ENCODE assay signal across 11 cellular contexts in the genomic region with DNA sequence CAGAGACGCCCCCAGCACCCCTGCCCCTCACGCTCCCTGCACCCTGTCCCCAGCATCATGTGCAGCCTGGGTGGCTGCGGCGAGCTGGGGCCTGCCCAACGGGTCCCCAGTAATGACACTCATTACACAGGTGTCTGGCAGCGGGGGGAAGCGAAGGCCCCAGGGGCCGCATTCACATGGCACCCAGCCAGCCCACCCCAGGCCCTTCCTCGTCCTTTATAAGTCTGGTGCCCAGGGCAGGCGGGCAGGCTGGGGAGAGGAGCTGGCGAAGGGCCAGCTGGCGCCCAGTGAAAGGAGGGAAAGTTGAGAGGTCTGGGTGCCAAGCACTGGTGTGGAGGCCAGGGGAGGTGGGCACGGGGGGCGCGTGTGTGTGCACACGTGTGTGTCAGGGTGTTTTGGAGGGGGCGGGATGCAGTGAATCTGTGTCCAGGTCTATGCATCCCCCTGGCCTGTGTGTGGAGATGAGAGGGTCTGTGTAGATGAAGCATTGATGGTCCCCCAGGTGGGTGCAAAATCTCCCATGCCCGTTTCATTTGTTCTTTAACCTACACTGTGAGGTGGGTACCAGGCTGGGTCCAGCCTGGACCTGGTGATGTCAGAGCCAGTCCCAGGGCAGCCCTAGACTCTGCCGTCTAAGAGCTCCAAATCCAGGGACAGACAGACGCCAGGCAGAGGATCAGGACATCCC.
DNase-seq lines count a peak whose midpoint lies in the region; ATAC-seq lines count a peak whose summit lies in the region.
"Had no signal": no experiment of that assay in that cellular context is flagged by ENCODE, and none has a peak within 500 bp of the region (broad histone marks: within the 10 kb centered on the region; RNA-seq: fewer than 3 reads in every experiment).

No MANE protein-coding gene starts in this region.

- H3K4me3 ChIP-seq in skeletal muscle tissue (ENCODE audit: low read length in 3 of 3), result no peak overlapping the region

- no peaks in the 10 kb centered on the region for H3K9me3 ChIP-seq in skeletal muscle tissue (ENCODE audit: control insufficient read depth in 3 of 3, low read length in 3 of 3)

- DNase-seq in DMS153 treated with DMSO at 0.1 percent for 48 hours (lab: John Stamatoyannopoulos, UW; ENCODE audit: unreplicated experiment) (peak; percentile 86), NCI-H1105 (lab: John Stamatoyannopoulos, UW) (peak; percentile 98), iPS-NIHi11 (ENCODE audit: low spot score) (no peak)
- DNase-seq: activated gamma-delta T cell, naive B cell, NCI-H526 treated with DMSO at 0.1 percent for 48 hours had no signal

- H3K36me3 Mint-ChIP-seq in dendritic cell treated with granulocyte-macrophage colony-stimulating factor and Interleukin-4, amounts not matched to agents 40 ng/mL and 50 ng/mL, for 4 days (ENCODE audit: low read depth), result no peaks in the 10 kb centered on the region
- H3K36me3 Mint-ChIP-seq: naive B cell had no signal

- ATAC-seq in HG02798 (IDR thresholded peaks at IDR 0.05; ENCODE audit: poor library complexity, unreplicated experiment) (no peak), GM18519 (IDR thresholded peaks at IDR 0.05; ENCODE audit: low FRiP score, unreplicated experiment) (no peak)

- peak overlapping the region; percentile 2 for H3K27ac Mint-ChIP-seq in dendritic cell treated with granulocyte-macrophage colony-stimulating factor and Interleukin-4, amounts not matched to agents 40 ng/mL and 50 ng/mL, for 4 days

- no peak overlapping the region for H3K9ac ChIP-seq in skeletal muscle tissue (ENCODE audit: low read depth in 1 of 3, low read length in 3 of 3)

- no peaks in the 10 kb centered on the region for H3K9me3 Mint-ChIP-seq in dendritic cell treated with granulocyte-macrophage colony-stimulating factor and Interleukin-4, amounts not matched to agents 40 ng/mL and 50 ng/mL, for 4 days
- H3K9me3 Mint-ChIP-seq: central memory CD8-positive, alpha-beta T cell; naive B cell had no signal

- H3K4me3 Mint-ChIP-seq in dendritic cell treated with granulocyte-macrophage colony-stimulating factor and Interleukin-4, amounts not matched to agents 40 ng/mL and 50 ng/mL, for 4 days, result no peak overlapping the region
- H3K4me3 Mint-ChIP-seq: central memory CD8-positive, alpha-beta T cell had no signal

- intact Hi-C loops in dendritic cell treated with granulocyte-macrophage colony-stimulating factor and Interleukin-4, amounts not matched to agents 40 ng/mL and 50 ng/mL, for 4 days (cut with micrococcal nuclease), result loop anchor here (2.0 kb wide), 1 partner anchor 13 kb away; no protein-coding TSS in a partner anchor

- H3K4me1 ChIP-seq in skeletal muscle tissue (ENCODE audit: control insufficient read depth in 3 of 3, insufficient read depth in 3 of 3, low read length in 3 of 3), result peaks cover 20 to 37% (median 22%) of the 10 kb centered on the region in 3 donors

- no peaks in the 10 kb centered on the region for H3K27me3 Mint-ChIP-seq in dendritic cell treated with granulocyte-macrophage colony-stimulating factor and Interleukin-4, amounts not matched to agents 40 ng/mL and 50 ng/mL, for 4 days

- no peaks in the 10 kb centered on the region for H3K27me3 ChIP-seq in skeletal muscle tissue (ENCODE audit: control insufficient read depth in 3 of 3, insufficient read depth in 3 of 3, low read length in 3 of 3)

- H3K27ac ChIP-seq in skeletal muscle tissue (ENCODE audit: low read depth, low read length), result peak overlapping the region; percentile 22

- peaks cover 76% of the 10 kb centered on the region for H3K4me1 Mint-ChIP-seq in dendritic cell treated with granulocyte-macrophage colony-stimulating factor and Interleukin-4, amounts not matched to agents 40 ng/mL and 50 ng/mL, for 4 days (ENCODE audit: low read depth)
- H3K4me1 Mint-ChIP-seq: central memory CD8-positive, alpha-beta T cell had no signal

- H3K36me3 ChIP-seq in skeletal muscle tissue (ENCODE audit: control insufficient read depth in 3 of 3, insufficient read depth in 3 of 3, low read length in 3 of 3), result no peaks in the 10 kb centered on the region
